ENCODE assay signal across 28 cellular contexts in genomic region chr5:130994496-130995253, GRCh38.
DNase-seq lines count a peak whose midpoint lies in the region; ATAC-seq, FAIRE-seq and TF ChIP-seq lines count a peak whose summit lies in the region.
"Had no signal": no experiment of that assay in that cellular context is flagged by ENCODE, and none has a peak within 500 bp of the region (broad histone marks: within the 10 kb centered on the region; RNA-seq: fewer than 3 reads in every experiment).

No MANE protein-coding gene starts in this region.

- no peak for TF ChIP-seq POLR2A in K562 (conservative IDR thresholded peaks at IDR 0.05)

- no peaks in the 10 kb centered on the region for H3K9me3 Mint-ChIP-seq in stimulated activated naive CD8-positive, alpha-beta T cell treated with anti-CD3 and anti-CD28 coated beads, Interleukin-15, amount 100 ng/mL, for 72 hours
- peaks cover 2% of the 10 kb centered on the region for H3K9me3 Mint-ChIP-seq in neural crest cell
- peaks cover 0 to 1% (median 0%) of the 10 kb centered on the region in 5 donors for H3K9me3 Mint-ChIP-seq in CD8-positive, alpha-beta memory T cell
- H3K9me3 Mint-ChIP-seq: CD4-positive, alpha-beta T cell; T-cell had no signal

- TF ChIP-seq EP300 in K562 (IDR thresholded peaks at IDR 0.05; ENCODE audit: low read length), result no peak

- no peaks in the 10 kb centered on the region for H3K9me3 ChIP-seq in K562 (replicated peaks; ENCODE audit: control insufficient read depth, insufficient read depth, low read depth, low read length)
- H3K9me3 ChIP-seq in CD8-positive, alpha-beta memory T cell (ENCODE audit: low read length), result no peaks in the 10 kb centered on the region
- H3K9me3 ChIP-seq in colonic mucosa, result no peaks in the 10 kb centered on the region
- H3K9me3 ChIP-seq: A549, MG63 had no signal

- TF ChIP-seq RAD21 in K562 (CRISPR knock-in tag; conservative IDR thresholded peaks at IDR 0.05 in 1 of 2, IDR thresholded peaks at IDR 0.05 in 1 of 2), result no peak

- H3K36me3 Mint-ChIP-seq in neural crest cell (ENCODE audit: low read depth), result no peaks in the 10 kb centered on the region
- peaks cover 0 to 5% (median 1%) of the 10 kb centered on the region in 3 donors for H3K36me3 Mint-ChIP-seq in CD8-positive, alpha-beta memory T cell
- H3K36me3 Mint-ChIP-seq: T-cell had no signal

- H3K9me1 ChIP-seq in K562 (ENCODE audit: control insufficient read depth, insufficient read depth, low read length), result no peaks in the 10 kb centered on the region

- no peak overlapping the region for H2AFZ ChIP-seq in K562 (ENCODE audit: low read depth, low read length)

- WGBS in K562 (ENCODE audit: insufficient coverage, low coverage, missing lambda C conversion rate), result 1% methylated on average over 39 of the region's 40 CpGs

- H3K27ac Mint-ChIP-seq in stimulated activated naive CD8-positive, alpha-beta T cell treated with anti-CD3 and anti-CD28 coated beads, Interleukin-15, amount 100 ng/mL, for 72 hours, result no peak overlapping the region
- peak overlapping the region; percentile 52 for H3K27ac Mint-ChIP-seq in neural crest cell (ENCODE audit: unreplicated experiment)
- H3K27ac Mint-ChIP-seq in CD8-positive, alpha-beta memory T cell, result peak overlapping the region in 1 of 8 donors; percentile 43
- H3K27ac Mint-ChIP-seq: CD4-positive, alpha-beta T cell; T-cell had no signal

- in situ Hi-C loops in K562 (cut with MboI), result no loop called here

- ATAC-seq in stimulated activated naive CD8-positive, alpha-beta T cell treated with anti-CD3 and anti-CD28 coated beads, Interleukin-15, amount 100 ng/mL, for 72 hours, result peak; percentile 43
- ATAC-seq in stimulated activated naive CD8-positive, alpha-beta T cell treated with anti-CD3 and anti-CD28 coated beads, Interleukin-15, Interleukin-2, amounts not matched to agents 100 U/mL and 50 U/mL, for 24 hours, result no peak
- peak; percentile 55 for ATAC-seq in K562
- ATAC-seq: A549, Panc1, T-cell had no signal

- no peak overlapping the region for H3K27ac ChIP-seq in K562 (ENCODE audit: extremely low read depth, low read depth, low read length)
- no peak overlapping the region for H3K27ac ChIP-seq in CD8-positive, alpha-beta memory T cell (ENCODE audit: low read depth, low read length)
- H3K27ac ChIP-seq in colonic mucosa, result no peak overlapping the region
- H3K27ac ChIP-seq: A549; BLaER1 treated with 17β-estradiol and CSF1 and Interleukin-3, amounts not matched to agents 10 nM and 100 nM; RWPE1 had no signal

- DNase-seq in stimulated activated naive CD8-positive, alpha-beta T cell treated with anti-CD3 and anti-CD28 coated beads, Interleukin-15, amount 100 ng/mL, for 72 hours, result no peak
- DNase-seq in stimulated activated naive CD8-positive, alpha-beta T cell treated with anti-CD3 and anti-CD28 coated beads, Interleukin-15, Interleukin-2, amounts not matched to agents 100 U/mL and 50 U/mL, for 24 hours, result no peak
- peak in 1 of 4 experiments; percentile 4 for DNase-seq in K562 (ENCODE audit: extremely low read depth in 1 of 4, low spot score in 3 of 4)
- no peak for DNase-seq in neural crest cell (ENCODE audit: low read depth, low spot score)
- no peak for DNase-seq in CD8-positive, alpha-beta memory T cell
- no peak for DNase-seq in colonic mucosa
- DNase-seq in cardiac septum (ENCODE audit: low spot score), result no peak
- DNase-seq: AML-193; CD4-positive, alpha-beta T cell; COR-L47; DMS79 treated with DMSO at 0.1 percent for 48 hours; GF-D8; KG1; MG63; NCI-H1105 treated with DMSO at 0.1 percent for 48 hours; NCI-H1930; NCI-H2227 treated with DMSO at 0.1 percent for 48 hours; NCI-H774; SHP77; T-cell had no signal

- H3K36me3 ChIP-seq in K562 (ENCODE audit: control insufficient read depth, insufficient read depth, low read length), result no peaks in the 10 kb centered on the region
- no peaks in the 10 kb centered on the region for H3K36me3 ChIP-seq in CD8-positive, alpha-beta memory T cell (ENCODE audit: insufficient read depth, low read length)
- H3K36me3 ChIP-seq in colonic mucosa, result no peaks in the 10 kb centered on the region
- H3K36me3 ChIP-seq: BLaER1 treated with 17β-estradiol and CSF1 and Interleukin-3, amounts not matched to agents 10 nM and 100 nM; MG63 had no signal

- CTCF ChIA-PET in K562 (lab: Yijun Ruan, JAX; ENCODE audit: low intra/inter-chr PET ratio), result no interaction called here
- CTCF ChIA-PET in CD8-positive, alpha-beta memory T cell (lab: Charles Lee), result no interaction called here

- no peaks in the 10 kb centered on the region; the same call in 1 of the 2 replicates for H4K20me1 ChIP-seq in K562 (replicated peaks; ENCODE audit: control insufficient read depth, insufficient read depth, low read length)
- H4K20me1 ChIP-seq: BLaER1 treated with 17β-estradiol and CSF1 and Interleukin-3, amounts not matched to agents 10 nM and 100 nM had no signal

- POLR2A ChIA-PET in K562 (lab: Yijun Ruan, JAX), result no interaction called here
- POLR2A ChIA-PET in CD8-positive, alpha-beta memory T cell (lab: Charles Lee), result no interaction called here

- FAIRE-seq in K562 (lab: Jason Lieb, UNC), result no peak
- FAIRE-seq: A549, GM12891, GM19239, H54, HTR-8/SVneo had no signal

- H3K27me3 ChIP-seq in K562 (ENCODE audit: control insufficient read depth in 2 of 2, insufficient read depth in 2 of 2, low read length in 2 of 2) (peaks cover 19 to 31% of the 10 kb centered on the region in 2 experiments; a peak in 4 of 5 replicates), colonic mucosa (no peaks in the 10 kb centered on the region)
- no peaks in the 10 kb centered on the region for H3K27me3 ChIP-seq in CD8-positive, alpha-beta memory T cell (ENCODE audit: insufficient read depth, low read length, poor library complexity, severe bottlenecking)
- H3K27me3 ChIP-seq: BLaER1 treated with 17β-estradiol and CSF1 and Interleukin-3, amounts not matched to agents 10 nM and 100 nM; MG63 had no signal

- intact Hi-C loops in K562 (cut with micrococcal nuclease) (no loop called here), colonic mucosa (cut with DNase I) (no loop called here), cardiac septum (cut with DNase I) (no loop called here)

- H3K4me1 Mint-ChIP-seq in stimulated activated naive CD8-positive, alpha-beta T cell treated with anti-CD3 and anti-CD28 coated beads, Interleukin-15, amount 100 ng/mL, for 72 hours, result no peaks in the 10 kb centered on the region
- peaks cover 11% of the 10 kb centered on the region for H3K4me1 Mint-ChIP-seq in neural crest cell
- H3K4me1 Mint-ChIP-seq in CD8-positive, alpha-beta memory T cell, result no peaks in the 10 kb centered on the region
- H3K4me1 Mint-ChIP-seq: T-cell had no signal

- BruUV-seq in K562 (replicated peaks; lab: Mats Ljungman, UMichigan), result no TSS peak

- no peaks in the 10 kb centered on the region for H3K27me3 Mint-ChIP-seq in stimulated activated naive CD8-positive, alpha-beta T cell treated with anti-CD3 and anti-CD28 coated beads, Interleukin-15, amount 100 ng/mL, for 72 hours
- H3K27me3 Mint-ChIP-seq in neural crest cell (ENCODE audit: low read depth), result no peaks in the 10 kb centered on the region
- peaks cover 10 to 19% of the 10 kb centered on the region in 2 donors for H3K27me3 Mint-ChIP-seq in CD8-positive, alpha-beta memory T cell
- H3K27me3 Mint-ChIP-seq: CD4-positive, alpha-beta T cell had no signal

- no peak overlapping the region; a peak in 1 of 4 replicates for H3K9ac ChIP-seq in K562 (ENCODE audit: insufficient read depth in 1 of 2, low read depth in 2 of 2, low read length in 2 of 2)
- H3K9ac ChIP-seq in colonic mucosa (ENCODE audit: low read depth in 2 of 2, low read length in 2 of 2), result no peak overlapping the region
- H3K9ac ChIP-seq: BLaER1 treated with 17β-estradiol and CSF1 and Interleukin-3, amounts not matched to agents 10 nM and 100 nM had no signal

- peaks cover 0 to 15% of the 10 kb centered on the region in 2 experiments; a peak in 2 of 5 replicates for H3K4me1 ChIP-seq in K562 (replicated peaks in 1 of 2; ENCODE audit: control insufficient read depth in 2 of 2, insufficient read depth in 2 of 2, low read length in 2 of 2)
- H3K4me1 ChIP-seq in CD8-positive, alpha-beta memory T cell (ENCODE audit: insufficient read depth, low read length), result no peaks in the 10 kb centered on the region
- H3K4me1 ChIP-seq in colonic mucosa, result no peaks in the 10 kb centered on the region
- H3K4me1 ChIP-seq: A549 had no signal

- H3K79me2 ChIP-seq in K562 (ENCODE audit: control insufficient read depth, insufficient read depth, low read length), result no peaks in the 10 kb centered on the region

- no peak overlapping the region for H3K4me3 Mint-ChIP-seq in stimulated activated naive CD8-positive, alpha-beta T cell treated with anti-CD3 and anti-CD28 coated beads, Interleukin-15, amount 100 ng/mL, for 72 hours
- H3K4me3 Mint-ChIP-seq in neural crest cell, result no peak overlapping the region
- H3K4me3 Mint-ChIP-seq in CD8-positive, alpha-beta memory T cell, result no peak overlapping the region
- H3K4me3 Mint-ChIP-seq: CD4-positive, alpha-beta T cell; T-cell had no signal

- no peak overlapping the region for H3K4me3 ChIP-seq in K562
- H3K4me3 ChIP-seq in CD8-positive, alpha-beta memory T cell (ENCODE audit: low read length), result no peak overlapping the region
- H3K4me3 ChIP-seq in colonic mucosa, result no peak overlapping the region
- H3K4me3 ChIP-seq: A549; BLaER1 treated with 17β-estradiol and CSF1 and Interleukin-3, amounts not matched to agents 10 nM and 100 nM; MG63 had no signal

- no peak overlapping the region for H3K4me2 ChIP-seq in K562 (ENCODE audit: insufficient read depth, low read length)
- H3K4me2 ChIP-seq: A549; BLaER1 treated with 17β-estradiol and CSF1 and Interleukin-3, amounts not matched to agents 10 nM and 100 nM had no signal

- no peak for TF ChIP-seq CTCF in K562 (IDR thresholded peaks at IDR 0.05 in 2 of 3, conservative IDR thresholded peaks at IDR 0.05 in 1 of 3; ENCODE audit: insufficient read depth in 2 of 3, low read depth in 1 of 3, low read length in 3 of 3)
- no peak for TF ChIP-seq CTCF in neural crest cell (conservative IDR thresholded peaks at IDR 0.05)
- no peak for TF ChIP-seq CTCF in colonic mucosa (IDR thresholded peaks at IDR 0.05)

TF ChIP-seq in K562, 482 proteins besides CTCF, POLR2A, EP300 and RAD21:
- TF ChIP-seq SPI1 (IDR thresholded peaks at IDR 0.05; ENCODE audit: borderline replicate concordance, low read depth, low read length) (0 out of 2 replicates have a peak, but pooled peaks have one; percentile 31), GTF2F1 (IDR thresholded peaks at IDR 0.05; ENCODE audit: low read depth, low read length) (no peak)
